ENCODE assay signal across 14 cellular contexts in genomic region chr2:53130441-53130943, GRCh38.
A peak's percentile ranks its signal among the peaks of the same experiment; 100 is the strongest.
DNase-seq lines count a peak whose midpoint lies in the region; ATAC-seq and TF ChIP-seq lines count a peak whose summit lies in the region.
"Had no signal": no experiment of that assay in that cellular context is flagged by ENCODE, and none has a peak within 500 bp of the region (broad histone marks: within the 10 kb centered on the region; RNA-seq: fewer than 3 reads in every experiment).

No MANE protein-coding gene starts in this region.

- H3K4me3 ChIP-seq in fibroblast of mammary gland (ENCODE audit: control insufficient read depth, low read depth, low read length): no peak overlapping the region
- H3K4me3 ChIP-seq: psoas muscle had no signal

- no peak for DNase-seq in activated CD4-positive, alpha-beta T cell treated with anti-CD3 and anti-CD28 coated beads for 36 hours
- DNase-seq in activated CD4-positive, alpha-beta T cell treated with anti-CD3 and anti-CD28 coated beads for 4 hours: no peak
- peak; percentile 0 for DNase-seq in RKO (ENCODE audit: low spot score)
- DNase-seq in fibroblast of mammary gland (ENCODE audit: low read depth): peak; percentile 84
- DNase-seq in stimulated activated effector memory CD8-positive, alpha-beta T cell treated with anti-CD3 and anti-CD28 coated beads, Interleukin-12 subunit alpha, Interleukin-12 subunit beta, amount 100 ng/mL, for 72 hours (ENCODE audit: low spot score in 2 of 2): no peak
- DNase-seq in NCI-H1105 (lab: John Stamatoyannopoulos, UW): no peak
- no peak for DNase-seq in NCI-H446 treated with DMSO at 0.1 percent for 48 hours (lab: John Stamatoyannopoulos, UW)
- DNase-seq: DMS79 treated with DMSO at 0.1 percent for 48 hours; NCI-H1048; NK-92 treated with Interleukin-12 subunit alpha and Interleukin-12 subunit beta, amount 100 ng/mL, for 24 hours; psoas muscle had no signal

- ATAC-seq in activated CD4-positive, alpha-beta T cell treated with anti-CD3 and anti-CD28 coated beads for 36 hours: peak; percentile 53
- peak; percentile 95 for ATAC-seq in stimulated activated effector memory CD8-positive, alpha-beta T cell treated with anti-CD3 and anti-CD28 coated beads, Interleukin-12 subunit alpha, Interleukin-12 subunit beta, amount 100 ng/mL, for 72 hours
- no peak for ATAC-seq in HG02678 (IDR thresholded peaks at IDR 0.05; ENCODE audit: unreplicated experiment)
- ATAC-seq: psoas muscle had no signal

- no peak for TF ChIP-seq CTCF in fibroblast of mammary gland (conservative IDR thresholded peaks at IDR 0.05; ENCODE audit: control insufficient read depth, insufficient read depth, low read depth, low read length)

- CTCF ChIA-PET in activated CD4-positive, alpha-beta T cell treated with anti-CD3 and anti-CD28 coated beads for 36 hours (lab: Charles Lee): no interaction called here

- no peaks in the 10 kb centered on the region for H3K36me3 Mint-ChIP-seq in activated CD4-positive, alpha-beta T cell treated with anti-CD3 and anti-CD28 coated beads for 36 hours (ENCODE audit: low read depth)
- H3K36me3 Mint-ChIP-seq in stimulated activated effector memory CD8-positive, alpha-beta T cell treated with anti-CD3 and anti-CD28 coated beads, Interleukin-12 subunit alpha, Interleukin-12 subunit beta, amount 100 ng/mL, for 72 hours: no peaks in the 10 kb centered on the region
- H3K36me3 Mint-ChIP-seq: memory B cell, type B pancreatic cell had no signal

- peaks cover 2% of the 10 kb centered on the region for H3K27me3 Mint-ChIP-seq in activated CD4-positive, alpha-beta T cell treated with anti-CD3 and anti-CD28 coated beads for 36 hours
- H3K27me3 Mint-ChIP-seq: type B pancreatic cell had no signal

- H3K4me1 Mint-ChIP-seq in activated CD4-positive, alpha-beta T cell treated with anti-CD3 and anti-CD28 coated beads for 36 hours: no peaks in the 10 kb centered on the region
- H3K4me1 Mint-ChIP-seq in stimulated activated effector memory CD8-positive, alpha-beta T cell treated with anti-CD3 and anti-CD28 coated beads, Interleukin-12 subunit alpha, Interleukin-12 subunit beta, amount 100 ng/mL, for 72 hours: peaks cover 6% of the 10 kb centered on the region
- H3K4me1 Mint-ChIP-seq: memory B cell had no signal

- H3K4me3 Mint-ChIP-seq in activated CD4-positive, alpha-beta T cell treated with anti-CD3 and anti-CD28 coated beads for 36 hours: no peak overlapping the region
- no peak overlapping the region for H3K4me3 Mint-ChIP-seq in stimulated activated effector memory CD8-positive, alpha-beta T cell treated with anti-CD3 and anti-CD28 coated beads, Interleukin-12 subunit alpha, Interleukin-12 subunit beta, amount 100 ng/mL, for 72 hours
- H3K4me3 Mint-ChIP-seq: memory B cell, type B pancreatic cell had no signal

- POLR2A ChIA-PET in activated CD4-positive, alpha-beta T cell treated with anti-CD3 and anti-CD28 coated beads for 36 hours (lab: Charles Lee): no interaction called here

- peaks cover 2% of the 10 kb centered on the region for H3K9me3 Mint-ChIP-seq in activated CD4-positive, alpha-beta T cell treated with anti-CD3 and anti-CD28 coated beads for 36 hours (ENCODE audit: low read depth)
- H3K9me3 Mint-ChIP-seq in stimulated activated effector memory CD8-positive, alpha-beta T cell treated with anti-CD3 and anti-CD28 coated beads, Interleukin-12 subunit alpha, Interleukin-12 subunit beta, amount 100 ng/mL, for 72 hours: no peaks in the 10 kb centered on the region
- H3K9me3 Mint-ChIP-seq: memory B cell, type B pancreatic cell had no signal

- no peak overlapping the region for H3K27ac Mint-ChIP-seq in activated CD4-positive, alpha-beta T cell treated with anti-CD3 and anti-CD28 coated beads for 36 hours
- H3K27ac Mint-ChIP-seq in stimulated activated effector memory CD8-positive, alpha-beta T cell treated with anti-CD3 and anti-CD28 coated beads, Interleukin-12 subunit alpha, Interleukin-12 subunit beta, amount 100 ng/mL, for 72 hours: no peak overlapping the region
- H3K27ac Mint-ChIP-seq: memory B cell, type B pancreatic cell had no signal

- intact Hi-C loops in activated CD4-positive, alpha-beta T cell treated with anti-CD3 and anti-CD28 coated beads for 36 hours (cut with DNase I, micrococcal nuclease): no loop called here

Comparison
In these comparisons a context has a peak if more than half of its experiments do, and no peak if none do; other contexts are left out.
1. DNase-seq: peak in RKO (single experiment) and fibroblast of mammary gland (single experiment); none in activated CD4-positive, alpha-beta T cell treated with anti-CD3 and anti-CD28 coated beads for 36 hours (single experiment), activated CD4-positive, alpha-beta T cell treated with anti-CD3 and anti-CD28 coated beads for 4 hours (0 of 2), stimulated activated effector memory CD8-positive, alpha-beta T cell treated with anti-CD3 and anti-CD28 coated beads, Interleukin-12 subunit alpha, Interleukin-12 subunit beta, amount 100 ng/mL, for 72 hours (0 of 2), NCI-H1105 (single experiment) and NCI-H446 treated with DMSO at 0.1 percent for 48 hours (single experiment).